In the genomic region with DNA sequence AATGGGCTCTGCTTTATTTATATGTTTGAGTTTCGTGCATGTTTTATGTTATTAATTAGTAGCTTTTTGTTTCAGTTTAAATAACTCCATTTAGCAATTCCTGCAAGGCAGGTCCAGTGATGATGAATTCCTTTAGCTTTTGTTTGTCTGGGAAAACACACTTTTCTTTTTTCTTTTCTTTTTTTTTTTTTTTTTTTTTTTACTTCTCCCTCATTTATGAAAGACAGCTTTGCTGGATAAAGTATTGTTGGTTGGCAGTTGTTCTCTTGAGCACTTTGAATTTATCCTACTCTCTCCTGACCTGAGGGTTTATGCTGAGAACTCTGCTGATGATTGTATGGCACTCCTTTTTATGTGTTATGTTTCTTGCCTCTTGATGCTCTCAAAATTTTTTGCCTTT, we compare ENCODE assay signal across 1 cellular context.
TF ChIP-seq lines count a peak whose summit lies in the region.

No MANE protein-coding gene starts in this region.

TF ChIP-seq in GM23338, 12 proteins besides CTCF, POLR2A, EP300 and RAD21 (continued from another document):
- TF ChIP-seq, protein P1, sequence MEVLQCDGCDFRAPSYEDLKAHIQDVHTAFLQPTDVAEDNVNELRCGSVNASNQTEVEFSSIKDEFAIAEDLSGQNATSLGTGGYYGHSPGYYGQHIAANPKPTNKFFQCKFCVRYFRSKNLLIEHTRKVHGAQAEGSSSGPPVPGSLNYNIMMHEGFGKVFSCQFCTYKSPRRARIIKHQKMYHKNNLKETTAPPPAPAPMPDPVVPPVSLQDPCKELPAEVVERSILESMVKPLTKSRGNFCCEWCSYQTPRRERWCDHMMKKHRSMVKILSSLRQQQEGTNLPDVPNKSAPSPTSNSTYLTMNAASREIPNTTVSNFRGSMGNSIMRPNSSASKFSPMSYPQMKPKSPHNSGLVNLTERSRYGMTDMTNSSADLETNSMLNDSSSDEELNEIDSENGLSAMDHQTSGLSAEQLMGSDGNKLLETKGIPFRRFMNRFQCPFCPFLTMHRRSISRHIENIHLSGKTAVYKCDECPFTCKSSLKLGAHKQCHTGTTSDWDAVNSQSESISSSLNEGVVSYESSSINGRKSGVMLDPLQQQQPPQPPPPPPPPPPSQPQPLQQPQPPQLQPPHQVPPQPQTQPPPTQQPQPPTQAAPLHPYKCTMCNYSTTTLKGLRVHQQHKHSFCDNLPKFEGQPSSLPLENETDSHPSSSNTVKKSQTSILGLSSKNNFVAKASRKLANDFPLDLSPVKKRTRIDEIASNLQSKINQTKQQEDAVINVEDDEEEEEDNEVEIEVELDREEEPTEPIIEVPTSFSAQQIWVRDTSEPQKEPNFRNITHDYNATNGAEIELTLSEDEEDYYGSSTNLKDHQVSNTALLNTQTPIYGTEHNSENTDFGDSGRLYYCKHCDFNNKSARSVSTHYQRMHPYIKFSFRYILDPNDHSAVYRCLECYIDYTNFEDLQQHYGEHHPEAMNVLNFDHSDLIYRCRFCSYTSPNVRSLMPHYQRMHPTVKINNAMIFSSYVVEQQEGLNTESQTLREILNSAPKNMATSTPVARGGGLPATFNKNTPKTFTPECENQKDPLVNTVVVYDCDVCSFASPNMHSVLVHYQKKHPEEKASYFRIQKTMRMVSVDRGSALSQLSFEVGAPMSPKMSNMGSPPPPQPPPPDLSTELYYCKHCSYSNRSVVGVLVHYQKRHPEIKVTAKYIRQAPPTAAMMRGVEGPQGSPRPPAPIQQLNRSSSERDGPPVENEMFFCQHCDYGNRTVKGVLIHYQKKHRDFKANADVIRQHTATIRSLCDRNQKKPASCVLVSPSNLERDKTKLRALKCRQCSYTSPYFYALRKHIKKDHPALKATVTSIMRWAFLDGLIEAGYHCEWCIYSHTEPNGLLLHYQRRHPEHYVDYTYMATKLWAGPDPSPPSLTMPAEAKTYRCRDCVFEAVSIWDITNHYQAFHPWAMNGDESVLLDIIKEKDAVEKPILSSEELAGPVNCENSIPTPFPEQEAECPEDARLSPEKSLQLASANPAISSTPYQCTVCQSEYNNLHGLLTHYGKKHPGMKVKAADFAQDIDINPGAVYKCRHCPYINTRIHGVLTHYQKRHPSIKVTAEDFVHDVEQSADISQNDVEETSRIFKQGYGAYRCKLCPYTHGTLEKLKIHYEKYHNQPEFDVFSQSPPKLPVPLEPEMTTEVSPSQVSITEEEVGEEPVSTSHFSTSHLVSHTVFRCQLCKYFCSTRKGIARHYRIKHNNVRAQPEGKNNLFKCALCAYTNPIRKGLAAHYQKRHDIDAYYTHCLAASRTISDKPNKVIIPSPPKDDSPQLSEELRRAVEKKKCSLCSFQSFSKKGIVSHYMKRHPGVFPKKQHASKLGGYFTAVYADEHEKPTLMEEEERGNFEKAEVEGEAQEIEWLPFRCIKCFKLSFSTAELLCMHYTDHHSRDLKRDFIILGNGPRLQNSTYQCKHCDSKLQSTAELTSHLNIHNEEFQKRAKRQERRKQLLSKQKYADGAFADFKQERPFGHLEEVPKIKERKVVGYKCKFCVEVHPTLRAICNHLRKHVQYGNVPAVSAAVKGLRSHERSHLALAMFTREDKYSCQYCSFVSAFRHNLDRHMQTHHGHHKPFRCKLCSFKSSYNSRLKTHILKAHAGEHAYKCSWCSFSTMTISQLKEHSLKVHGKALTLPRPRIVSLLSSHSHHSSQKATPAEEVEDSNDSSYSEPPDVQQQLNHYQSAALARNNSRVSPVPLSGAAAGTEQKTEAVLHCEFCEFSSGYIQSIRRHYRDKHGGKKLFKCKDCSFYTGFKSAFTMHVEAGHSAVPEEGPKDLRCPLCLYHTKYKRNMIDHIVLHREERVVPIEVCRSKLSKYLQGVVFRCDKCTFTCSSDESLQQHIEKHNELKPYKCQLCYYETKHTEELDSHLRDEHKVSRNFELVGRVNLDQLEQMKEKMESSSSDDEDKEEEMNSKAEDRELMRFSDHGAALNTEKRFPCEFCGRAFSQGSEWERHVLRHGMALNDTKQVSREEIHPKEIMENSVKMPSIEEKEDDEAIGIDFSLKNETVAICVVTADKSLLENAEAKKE (CRISPR knock-in tag; IDR thresholded peaks at IDR 0.05), result no peak
- TF ChIP-seq ZNF114 (CRISPR knock-in tag; IDR thresholded peaks at IDR 0.05), result no peak
TF ChIP-seq in GM23338: peak in this region for 0.
